In genomic region chr5:32710859-32711692, GRCh38 we compare ENCODE assay signal across 8 cellular contexts. TPM values are rescaled to one million over a fixed set of nuclear protein-coding genes. Genes with fewer than 3 reads are reported as not detected.
A peak's percentile ranks its signal among the peaks of the same experiment; 100 is the strongest.
DNase-seq lines count a peak whose midpoint lies in the region; ATAC-seq and TF ChIP-seq lines count a peak whose summit lies in the region.

TSS of gene NPR3 (plus strand) at chr5:32711321. CDS start at chr5:32711777, 456 bp downstream.

- TF ChIP-seq EP300 in tibial nerve (IDR thresholded peaks at IDR 0.05), result no peak

- WGBS in lung, 2 donors, result 1% methylated on average over 43 to 44 of the region's 44 CpGs
- WGBS in tibial nerve, 2 donors, result 0 to 1% methylated on average over 39 to 44 of the region's 44 CpGs

- H3K27ac ChIP-seq in lung (ENCODE audit: low read depth in 1 of 2, low read length in 1 of 2) (peak within 1 kb of the TSS; percentile 25 to 78), tibial nerve (peak within 1 kb of the TSS; percentile 48 to 78 (median 62))

- H3K4me3 ChIP-seq in lung (peak within 1 kb of the TSS; percentile 62), tibial nerve (peak within 1 kb of the TSS; percentile 42 to 60 (median 52))

- H3K9me3 ChIP-seq in lung (ENCODE audit: control insufficient read depth in 2 of 2, insufficient read depth in 1 of 2, low read length in 1 of 2) (peaks cover 0 to 2% of the 10 kb centered on the region in 2 donors), tibial nerve (no peaks in the 10 kb centered on the region)

- no peaks in the 10 kb centered on the region for H3K36me3 ChIP-seq in lung (ENCODE audit: control insufficient read depth in 2 of 2, insufficient read depth in 2 of 2, low read length in 2 of 2)
- no peaks in the 10 kb centered on the region for H3K36me3 ChIP-seq in tibial nerve

- TF ChIP-seq POLR2A in tibial nerve (IDR thresholded peaks at IDR 0.05), result no peak

- no peaks in the 10 kb centered on the region for H3K27me3 ChIP-seq in lung (ENCODE audit: control insufficient read depth, insufficient read depth)
- peaks cover 0 to 42% of the 10 kb centered on the region in 2 donors for H3K27me3 ChIP-seq in tibial nerve

- TF ChIP-seq CTCF in lung (IDR thresholded peaks at IDR 0.05; ENCODE audit: control extremely low read depth, extremely low read depth), result no peak
- TF ChIP-seq CTCF in tibial nerve (IDR thresholded peaks at IDR 0.05), result no peak

- H3K4me1 ChIP-seq in lung (ENCODE audit: control insufficient read depth in 2 of 2, insufficient read depth in 2 of 2, low read length in 2 of 2) (peaks cover 0 to 10% of the 10 kb centered on the region in 2 donors), tibial nerve (peaks cover 0 to 37% (median 7%) of the 10 kb centered on the region in 4 donors)

- ATAC-seq in lung (ENCODE audit: insufficient read depth, low FRiP score) (no peak), HG02759 (IDR thresholded peaks at IDR 0.05; ENCODE audit: unreplicated experiment) (no peak)

- peak; percentile 51 for DNase-seq in D341Med (ENCODE audit: low spot score)
- peak; percentile 23 for DNase-seq in NCI-H69 (lab: John Stamatoyannopoulos, UW)
- DNase-seq in dermis blood vessel endothelial cell, result peak; percentile 33
- DNase-seq in lung (ENCODE audit: low spot score), result no peak
- no peak for DNase-seq in tibial nerve (ENCODE audit: low spot score in 2 of 2)
- DNase-seq in globus pallidus (ENCODE audit: low spot score), result no peak
- no peak for DNase-seq in SK-N-DZ (ENCODE audit: low spot score)

RNA-seq across cellular contexts. Expression of gene NPR3, which starts in this region (rescaled TPM):
- total RNA-seq in dermis blood vessel endothelial cell (0.65 and 1.5 TPM in 2 replicates), lung (10 to 100 TPM; 13.7 to 86.9 TPM), tibial nerve (10 to 100 TPM; 10.8 to 81.5 (median 32.5) TPM)
- polyA plus RNA-seq in lung, result 1 to 10 TPM; 3.9 to 4.0 TPM
- 0.05 TPM in 1 of 2 replicates, not detected in the other for polyA plus RNA-seq in SK-N-DZ (2014; cell fraction: cytosol; rRNA removed)
- polyA plus RNA-seq in SK-N-DZ (2014; cell fraction: nucleus; rRNA removed), result 0.23 TPM in 1 of 2 replicates, not detected in the other

Comparison
In these comparisons a context has a peak if more than half of its experiments do, and no peak if none do; other contexts are left out.
1. DNase-seq: peak in D341Med (single experiment), NCI-H69 (single experiment) and dermis blood vessel endothelial cell (single experiment); none in lung (single experiment), tibial nerve (0 of 2), globus pallidus (single experiment) and SK-N-DZ (single experiment).